ENCODE assay signal across 8 cellular contexts in genomic region chr12:118120579-118121363, GRCh38.
DNase-seq lines count a peak whose midpoint lies in the region; ATAC-seq and TF ChIP-seq lines count a peak whose summit lies in the region.

No MANE protein-coding gene starts in this region.

- H3K27ac ChIP-seq in caudate nucleus (ENCODE audit: low read depth, low read length): peak overlapping the region; percentile 27

- peak; percentile 27; the same call in 1 of the 2 replicates for TF ChIP-seq CTCF in WI38 (IDR thresholded peaks at IDR 0.05; ENCODE audit: low read depth, low read length)

- H3K4me3 ChIP-seq in WI38 (ENCODE audit: low read depth, low read length): no peak overlapping the region

- DNase-seq in DMS53 treated with DMSO at 0.1 percent for 48 hours (lab: John Stamatoyannopoulos, UW; ENCODE audit: unreplicated experiment): peak; percentile 77
- peak; percentile 66 for DNase-seq in HCEC 1CT
- peak; percentile 68 for DNase-seq in NCI-H2107 (lab: John Stamatoyannopoulos, UW)
- DNase-seq in caudate nucleus (lab: John Stamatoyannopoulos, UW): peak in 59 of 61 donors; percentile 5 to 80 (median 56)
- DNase-seq in islet precursor cell: peak; percentile 95
- peak; percentile 41 to 53 for DNase-seq in stimulated activated CD4-positive, alpha-beta T cell treated with anti-CD3 and anti-CD28 coated beads, Interleukin-1b, Interleukin-23, amount 100 ng/mL, for 4 hours (ENCODE audit: low read depth in 2 of 2)

- ATAC-seq in GM18861 (IDR thresholded peaks at IDR 0.05; ENCODE audit: unreplicated experiment): no peak
